8 cellular contexts compared by ENCODE assay signal in genomic region chr1:21783679-21784603, GRCh38. TPM values are rescaled to one million over a fixed set of nuclear protein-coding genes. Genes with fewer than 3 reads are reported as not detected.
DNase-seq lines count a peak whose midpoint lies in the region; ATAC-seq and TF ChIP-seq lines count a peak whose summit lies in the region.

No MANE protein-coding gene starts in this region.

- peak in 1 of 2 experiments; percentile 20 for DNase-seq in Caco-2
- DNase-seq in H9: peak; percentile 99
- no peak for DNase-seq in T-cell
- no peak for DNase-seq in esophagus muscularis mucosa (ENCODE audit: extremely low spot score)
- peak; percentile 47 for DNase-seq in non-pigmented ciliary epithelial cell (ENCODE audit: low read depth)
- DNase-seq in G401 (ENCODE audit: low spot score): no peak

- ATAC-seq in T-cell (replicated peaks in 1 of 4) (no peak), HG02571 (IDR thresholded peaks at IDR 0.05; ENCODE audit: unreplicated experiment) (no peak), GM18519 (IDR thresholded peaks at IDR 0.05; ENCODE audit: low FRiP score, unreplicated experiment) (no peak)

- no peak overlapping the region for H3T11ph ChIP-seq in H9 (ENCODE audit: low read length)

- H3K14ac ChIP-seq in H9 (ENCODE audit: insufficient read depth, low read length): no peak overlapping the region

- H3K9me3 ChIP-seq in Caco-2 (no peaks in the 10 kb centered on the region), H9 (ENCODE audit: control insufficient read depth, low read depth, low read length) (no peaks in the 10 kb centered on the region), esophagus muscularis mucosa (no peaks in the 10 kb centered on the region)

- H3K23me2 ChIP-seq in H9 (ENCODE audit: insufficient read length, low read depth, low read length, poor library complexity, severe bottlenecking): peaks cover 9% of the 10 kb centered on the region

- BruUV-seq in Caco-2 (replicated peaks; lab: Mats Ljungman, UMichigan): no TSS peak

- no peak overlapping the region for H2BK12ac ChIP-seq in H9 (ENCODE audit: insufficient read length, low read depth, low read length)

- no peaks in the 10 kb centered on the region for H3K27me3 Mint-ChIP-seq in Caco-2 (ENCODE audit: insufficient read depth, unreplicated experiment)
- no peaks in the 10 kb centered on the region for H3K27me3 Mint-ChIP-seq in H9 (ENCODE audit: low read depth)
- H3K27me3 Mint-ChIP-seq in T-cell: peaks cover 0 to 2% of the 10 kb centered on the region in 2 donors

- H3K9ac ChIP-seq in H9 (ENCODE audit: extremely low read depth, insufficient read length, low read length): peak overlapping the region; percentile 45

- no peak overlapping the region for H3K27ac ChIP-seq in H9 (ENCODE audit: insufficient read length, low read depth, low read length)
- H3K27ac ChIP-seq in esophagus muscularis mucosa (replicated peaks in 1 of 4): peak overlapping the region; percentile 94 to 99 (median 98)

- no peak for TF ChIP-seq EP300 in esophagus muscularis mucosa (IDR thresholded peaks at IDR 0.05)

- peak overlapping the region; percentile 91 for H3K4me3 ChIP-seq in Caco-2 (ENCODE audit: low read depth, low read length)
- H3K4me3 ChIP-seq in esophagus muscularis mucosa: peak overlapping the region; percentile 88 to 99 (median 92)

- no peak overlapping the region for H3K18ac ChIP-seq in H9 (ENCODE audit: insufficient read length, low read depth, low read length)

- intact Hi-C loops in Caco-2 (cut with micrococcal nuclease; ENCODE audit: unreplicated experiment): loop anchor here (10.0 kb wide), 1 partner anchor 109 kb away; no protein-coding TSS in a partner anchor
- intact Hi-C loops in esophagus muscularis mucosa (cut with DNase I): no loop called here

- H3K56ac ChIP-seq in H9 (ENCODE audit: insufficient read length, low read depth, low read length): no peak overlapping the region

- no peak overlapping the region for H4K91ac ChIP-seq in H9 (ENCODE audit: insufficient read length, low read depth, low read length)

- no peak for TF ChIP-seq POLR2A in esophagus muscularis mucosa (IDR thresholded peaks at IDR 0.05; ENCODE audit: low read depth)

- H2AFZ ChIP-seq in H9 (ENCODE audit: low read length): no peak overlapping the region

- H3K4me3 Mint-ChIP-seq in Caco-2 (ENCODE audit: unreplicated experiment) (peak overlapping the region; percentile 86), H9 (peak overlapping the region; percentile 86 to 92), T-cell (peak overlapping the region; percentile 97 to 99 (median 97))

- H4K5ac ChIP-seq in H9 (ENCODE audit: insufficient read length, low read depth, low read length): no peak overlapping the region

- no peak overlapping the region for H2BK20ac ChIP-seq in H9 (ENCODE audit: low read depth, low read length, poor library complexity, severe bottlenecking)

- POLR2A ChIA-PET in Caco-2 (lab: Charles Lee): no interaction called here
- POLR2A ChIA-PET in T-cell (lab: Charles Lee): interaction anchor here in 1 of 2 donors (1.6 kb wide), 1 partner anchor 242 kb away, joined by 4 read pairs; no protein-coding TSS in a partner anchor

- no peaks in the 10 kb centered on the region for H3K4me1 Mint-ChIP-seq in Caco-2 (ENCODE audit: low read depth, unreplicated experiment)
- peaks cover 10 to 18% of the 10 kb centered on the region in 2 experiments for H3K4me1 Mint-ChIP-seq in H9
- H3K4me1 Mint-ChIP-seq in T-cell: peaks cover 28 to 31% (median 30%) of the 10 kb centered on the region in 3 donors

- TF ChIP-seq CTCF in Caco-2 (IDR thresholded peaks at IDR 0.05; ENCODE audit: insufficient read depth in 1 of 2, low read depth in 1 of 2, low read length in 1 of 2, severe bottlenecking in 1 of 2, unreplicated experiment in 1 of 2) (no peak), H9 (conservative IDR thresholded peaks at IDR 0.05) (no peak), esophagus muscularis mucosa (IDR thresholded peaks at IDR 0.05) (no peak)

- in situ Hi-C loops in G401 (cut with HindIII; ENCODE audit: low sequenced_read_pairs): no loop called here

- H4K8ac ChIP-seq in H9 (replicated peaks; ENCODE audit: insufficient read length, low read depth, low read length): no peak overlapping the region

- peak overlapping the region; percentile 98 for H3K27ac Mint-ChIP-seq in Caco-2 (ENCODE audit: unreplicated experiment)
- peak overlapping the region; percentile 100 for H3K27ac Mint-ChIP-seq in H9
- H3K27ac Mint-ChIP-seq in T-cell: peak overlapping the region; percentile 100

- peak overlapping the region; percentile 87 for H3K4me2 ChIP-seq in H9 (ENCODE audit: insufficient read depth, insufficient read length, low read length)

- H3K4me1 ChIP-seq in Caco-2 (no peaks in the 10 kb centered on the region), H9 (ENCODE audit: insufficient read depth, low read length) (no peaks in the 10 kb centered on the region), esophagus muscularis mucosa (peaks cover 15 to 41% (median 36%) of the 10 kb centered on the region in 4 donors)

- no peak overlapping the region for H2AK5ac ChIP-seq in H9 (ENCODE audit: insufficient read length, low read length)

- H3K36me3 ChIP-seq in Caco-2 (ENCODE audit: control insufficient read depth, insufficient read depth, low read length) (no peaks in the 10 kb centered on the region), esophagus muscularis mucosa (no peaks in the 10 kb centered on the region)

- peaks cover 26% of the 10 kb centered on the region; the same call in 1 of the 2 replicates for H3K79me2 ChIP-seq in H9 (ENCODE audit: insufficient read depth, low read length)

- H4K20me1 ChIP-seq in H9 (ENCODE audit: control insufficient read depth, insufficient read depth, insufficient read length): no peaks in the 10 kb centered on the region

- H3K36me3 Mint-ChIP-seq in Caco-2 (ENCODE audit: insufficient read depth, unreplicated experiment) (peaks cover 19% of the 10 kb centered on the region), H9 (ENCODE audit: insufficient read depth in 1 of 3, low read depth in 3 of 3) (peaks cover 0 to 2% (median 2%) of the 10 kb centered on the region in 3 experiments; a peak in 2 of 7 replicates), T-cell (no peaks in the 10 kb centered on the region)

- H2BK5ac ChIP-seq in H9 (ENCODE audit: insufficient read length, low read length): no peak overlapping the region

- H3K23ac ChIP-seq in H9 (ENCODE audit: insufficient read length, low read depth, low read length): no peak overlapping the region

- H3K4ac ChIP-seq in H9 (ENCODE audit: low read depth, low read length): no peak overlapping the region

- peak overlapping the region; percentile 24 for H2BK120ac ChIP-seq in H9 (ENCODE audit: low read depth, low read length, poor library complexity, severe bottlenecking)

- H3K27me3 ChIP-seq in Caco-2 (replicated peaks; ENCODE audit: control insufficient read depth, insufficient read depth, low read length): no peaks in the 10 kb centered on the region
- no peaks in the 10 kb centered on the region for H3K27me3 ChIP-seq in H9 (ENCODE audit: insufficient read depth, low read length)
- no peaks in the 10 kb centered on the region for H3K27me3 ChIP-seq in esophagus muscularis mucosa

- H3K79me1 ChIP-seq in H9 (ENCODE audit: insufficient read depth, low read depth, low read length, poor library complexity, severe bottlenecking): no peaks in the 10 kb centered on the region

- CTCF ChIA-PET in Caco-2 (lab: Charles Lee) (no interaction called here), T-cell (lab: Charles Lee) (interaction anchor here in 1 of 2 donors (0.6 kb wide), 1 partner anchor 11 kb away, joined by 6 read pairs; no protein-coding TSS in a partner anchor)

- WGBS in H9 (ENCODE audit: extremely low coverage, insufficient read length, low lambda C conversion rate): no CpG with 5 or more reads among the region's 32 CpGs
- WGBS in esophagus muscularis mucosa: 54% methylated on average over 30 of the region's 32 CpGs

- H3K9me3 Mint-ChIP-seq in Caco-2 (ENCODE audit: unreplicated experiment): peaks cover 9% of the 10 kb centered on the region
- H3K9me3 Mint-ChIP-seq in H9: no peaks in the 10 kb centered on the region; a peak in 1 of 5 replicates
- no peaks in the 10 kb centered on the region for H3K9me3 Mint-ChIP-seq in T-cell

- no peak overlapping the region; the same call in 1 of the 2 replicates for H2BK15ac ChIP-seq in H9 (ENCODE audit: low read depth, low read length)

RNA-seq across cellular contexts. Expression of gene USP48, which starts 1.0 kb away (rescaled TPM):
- total RNA-seq in Caco-2 (2022): 49.1 and 52.0 TPM in 2 replicates
- 84.8 and 86.2 TPM in 2 replicates for total RNA-seq in H9 (2021)
- 10 to 100 TPM; 65.8 to 95.6 (median 77.5) TPM for total RNA-seq in T-cell
- total RNA-seq in esophagus muscularis mucosa: 10 to 100 TPM; 29.3 to 46.5 (median 37.7) TPM
- 21.5 and 29.5 TPM in 2 replicates for total RNA-seq in G401 (2014; rRNA removed; shearing (Covaris generic))

RNA-seq across cellular contexts. Expression of gene LDLRAD2, which starts 28.1 kb away (rescaled TPM):
- total RNA-seq in Caco-2 (2022) (not detected in 2 replicates), H9 (2021) (0.88 and 1.0 TPM in 2 replicates), T-cell (under 1 TPM in 2 of 5 donors, not detected in 3; 0.07 to 0.13 TPM), esophagus muscularis mucosa (not detected)
- not detected in 2 replicates for total RNA-seq in G401 (2014; rRNA removed; shearing (Covaris generic))

Comparison
In these comparisons a context has a peak if more than half of its experiments do, and no peak if none do; other contexts are left out.
1. DNase-seq: peak in H9 (single experiment) and non-pigmented ciliary epithelial cell (single experiment); none in T-cell (0 of 34), esophagus muscularis mucosa (single experiment) and G401 (single experiment).
2. Peak in every context shown above with its lines, with median percentiles within 50 percentile points of each other: H3K27ac Mint-ChIP-seq and H3K4me3 Mint-ChIP-seq.